Comparison of ENCODE assay signal across 16 cellular contexts in genomic region chr18:37575646-37576045, GRCh38.
DNase-seq lines count a peak whose midpoint lies in the region; ATAC-seq lines count a peak whose summit lies in the region.
"Had no signal": no experiment of that assay in that cellular context is flagged by ENCODE, and none has a peak within 500 bp of the region (broad histone marks: within the 10 kb centered on the region; RNA-seq: fewer than 3 reads in every experiment).

No MANE protein-coding gene starts in this region.

- DNase-seq in DMS79 (lab: John Stamatoyannopoulos, UW) (peak; percentile 33), NCI-H1417 treated with DMSO at 0.1 percent for 48 hours (lab: John Stamatoyannopoulos, UW) (peak; percentile 62), NCI-H69 (lab: John Stamatoyannopoulos, UW) (peak; percentile 98), islet precursor cell (peak; percentile 77), putamen (ENCODE audit: low spot score) (no peak)
- DNase-seq in T-helper 2 cell treated with Interferon-gamma antibody and Interleukin-4, amounts not matched to agents 5 μg/mL and 100 μg/mL, for 36 hours (ENCODE audit: low spot score) = no peak
- no peak for DNase-seq in activated naive CD4-positive, alpha-beta T cell treated with Interleukin-2 at 50 U/mL for 16 hours
- DNase-seq: AML-193; CD4-positive, alpha-beta T cell; IMR-90; MV-4-11; NCI-H2029; NCI-H226; SIG-M5; T-helper 2 cell had no signal

- H3K4me3 Mint-ChIP-seq in T-helper 2 cell treated with Interferon-gamma antibody and Interleukin-4, amounts not matched to agents 5 μg/mL and 100 μg/mL, for 36 hours = no peak overlapping the region
- H3K4me3 Mint-ChIP-seq: CD4-positive, alpha-beta T cell had no signal

- no peak for ATAC-seq in GM21529 (IDR thresholded peaks at IDR 0.05; ENCODE audit: unreplicated experiment)

- no peaks in the 10 kb centered on the region for H3K27me3 Mint-ChIP-seq in T-helper 2 cell treated with Interferon-gamma antibody and Interleukin-4, amounts not matched to agents 5 μg/mL and 100 μg/mL, for 36 hours (ENCODE audit: low read depth)

- H3K36me3 Mint-ChIP-seq in T-helper 2 cell treated with Interferon-gamma antibody and Interleukin-4, amounts not matched to agents 5 μg/mL and 100 μg/mL, for 36 hours (ENCODE audit: low read depth) = no peaks in the 10 kb centered on the region

- no peak overlapping the region for H3K27ac Mint-ChIP-seq in T-helper 2 cell treated with Interferon-gamma antibody and Interleukin-4, amounts not matched to agents 5 μg/mL and 100 μg/mL, for 36 hours
- H3K27ac Mint-ChIP-seq: CD4-positive, alpha-beta T cell had no signal

- H3K9me3 Mint-ChIP-seq in T-helper 2 cell treated with Interferon-gamma antibody and Interleukin-4, amounts not matched to agents 5 μg/mL and 100 μg/mL, for 36 hours = no peaks in the 10 kb centered on the region

- no peaks in the 10 kb centered on the region for H3K4me1 Mint-ChIP-seq in T-helper 2 cell treated with Interferon-gamma antibody and Interleukin-4, amounts not matched to agents 5 μg/mL and 100 μg/mL, for 36 hours (ENCODE audit: low read depth)

Comparison
In these comparisons a context has a peak if more than half of its experiments do, and no peak if none do; other contexts are left out.
1. DNase-seq: peak in DMS79 (single experiment), NCI-H1417 treated with DMSO at 0.1 percent for 48 hours (single experiment), NCI-H69 (single experiment) and islet precursor cell (single experiment); none in T-helper 2 cell treated with Interferon-gamma antibody and Interleukin-4, amounts not matched to agents 5 μg/mL and 100 μg/mL, for 36 hours (single experiment), activated naive CD4-positive, alpha-beta T cell treated with Interleukin-2 at 50 U/mL for 16 hours (single experiment) and putamen (single experiment).